ENCODE assay signal across 11 cellular contexts in genomic region chr20:49505518-49505917, GRCh38. TPM values are rescaled to one million over a fixed set of nuclear protein-coding genes. Genes with fewer than 3 reads are reported as not detected.
DNase-seq lines count a peak whose midpoint lies in the region; ATAC-seq and TF ChIP-seq lines count a peak whose summit lies in the region.
"Had no signal": no experiment of that assay in that cellular context is flagged by ENCODE, and none has a peak within 500 bp of the region (broad histone marks: within the 10 kb centered on the region; RNA-seq: fewer than 3 reads in every experiment).

No MANE protein-coding gene starts in this region.

- ATAC-seq in HG02610 (IDR thresholded peaks at IDR 0.05; ENCODE audit: unreplicated experiment) (no peak), GM21526 (IDR thresholded peaks at IDR 0.05; ENCODE audit: low FRiP score, unreplicated experiment) (no peak), GM19455 (IDR thresholded peaks at IDR 0.05; ENCODE audit: unreplicated experiment) (no peak)

- H3K4me3 ChIP-seq in astrocyte of the cerebellum (ENCODE audit: low read depth, low read length): no peak overlapping the region

- TF ChIP-seq CTCF in astrocyte of the cerebellum (IDR thresholded peaks at IDR 0.05; ENCODE audit: low read depth, low read length, missing control alignments): no peak

- DNase-seq in DMS 273 (lab: John Stamatoyannopoulos, UW; ENCODE audit: unreplicated experiment) (peak; percentile 89), NCI-H1417 (lab: John Stamatoyannopoulos, UW) (peak; percentile 72 to 92 (median 75)), astrocyte of the cerebellum (ENCODE audit: low read depth) (peak; percentile 51), lung microvascular endothelial cell (ENCODE audit: low read depth in 2 of 2) (peak; percentile 12 to 61)
- no peak for DNase-seq in activated T-cell treated with anti-CD3 and anti-CD28 coated beads, Interleukin-2, amount 50 U/mL, for 1 hour
- DNase-seq: cortex of kidney, T-helper 1 cell, trophoblast cell had no signal

- in situ Hi-C loops in astrocyte of the cerebellum (cut with HindIII; ENCODE audit: low sequenced_read_pairs): no loop called here

RNA-seq across cellular contexts. Expression of gene KCNB1, which starts 23.1 kb away (rescaled TPM):
- total RNA-seq in lung microvascular endothelial cell: under 0.01 TPM in 2 replicates
